ENCODE assay signal across 9 cellular contexts in genomic region chr19:48614436-48615144, GRCh38. TPM values are rescaled to one million over a fixed set of nuclear protein-coding genes. Genes with fewer than 3 reads are reported as not detected.
DNase-seq lines count a peak whose midpoint lies in the region; ATAC-seq and FAIRE-seq lines count a peak whose summit lies in the region.
"Had no signal": no experiment of that assay in that cellular context is flagged by ENCODE, and none has a peak within 500 bp of the region (broad histone marks: within the 10 kb centered on the region; RNA-seq: fewer than 3 reads in every experiment).

Gene FAM83E, minus strand, starts transcription at chr19:48615076. Its CDS starts 1,704 bp downstream, at chr19:48613372.

- no peaks in the 10 kb centered on the region for H3K27me3 ChIP-seq in HUES64 (ENCODE audit: insufficient read depth, low read length)

- peaks cover 48% of the 10 kb centered on the region for H3K36me3 Mint-ChIP-seq in activated naive CD8-positive, alpha-beta T cell treated with anti-CD3 and anti-CD28 coated beads, Interleukin-2, amount 50 U/mL, for 24 hours (ENCODE audit: low read depth)
- H3K36me3 Mint-ChIP-seq in naive B cell: no peaks in the 10 kb centered on the region

- H3K9me3 Mint-ChIP-seq in activated naive CD8-positive, alpha-beta T cell treated with anti-CD3 and anti-CD28 coated beads, Interleukin-2, amount 50 U/mL, for 24 hours: no peaks in the 10 kb centered on the region
- H3K9me3 Mint-ChIP-seq in naive B cell: no peaks in the 10 kb centered on the region

- H3K27ac Mint-ChIP-seq in activated naive CD8-positive, alpha-beta T cell treated with anti-CD3 and anti-CD28 coated beads, Interleukin-2, amount 50 U/mL, for 24 hours: peak within 1 kb of the TSS; percentile 70
- peak within 1 kb of the TSS in 5 of 6 donors; percentile 70 to 88 (median 73) for H3K27ac Mint-ChIP-seq in naive B cell

- no peak for ATAC-seq in activated naive CD8-positive, alpha-beta T cell treated with anti-CD3 and anti-CD28 coated beads, Interleukin-2, amount 50 U/mL, for 24 hours
- ATAC-seq in naive B cell (ENCODE audit: low read depth in 2 of 2): no peak
- no peak for ATAC-seq in sciatic nerve

- H3K4me3 Mint-ChIP-seq in activated naive CD8-positive, alpha-beta T cell treated with anti-CD3 and anti-CD28 coated beads, Interleukin-2, amount 50 U/mL, for 24 hours: peak within 1 kb of the TSS; percentile 98
- peak within 1 kb of the TSS in 6 of 8 donors; percentile 15 to 73 (median 52) for H3K4me3 Mint-ChIP-seq in naive B cell

- peaks cover 33% of the 10 kb centered on the region for H3K4me1 ChIP-seq in HUES64 (ENCODE audit: insufficient read depth, low read length)

- H3K27ac ChIP-seq in HUES64 (ENCODE audit: low read depth, low read length): peak within 1 kb of the TSS; percentile 99

- no peaks in the 10 kb centered on the region for H3K9me3 ChIP-seq in HUES64 (ENCODE audit: insufficient read depth, low read depth, low read length)

- H3K4me1 Mint-ChIP-seq in activated naive CD8-positive, alpha-beta T cell treated with anti-CD3 and anti-CD28 coated beads, Interleukin-2, amount 50 U/mL, for 24 hours: peaks cover 33% of the 10 kb centered on the region
- peaks cover 33 to 36% (median 34%) of the 10 kb centered on the region in 3 donors for H3K4me1 Mint-ChIP-seq in naive B cell

- H3K9ac ChIP-seq in HUES64 (ENCODE audit: low read depth, low read length): peak within 1 kb of the TSS; percentile 84

- no peaks in the 10 kb centered on the region for H3K27me3 Mint-ChIP-seq in activated naive CD8-positive, alpha-beta T cell treated with anti-CD3 and anti-CD28 coated beads, Interleukin-2, amount 50 U/mL, for 24 hours
- H3K27me3 Mint-ChIP-seq in naive B cell: no peaks in the 10 kb centered on the region

- DNase-seq in DMS153 (lab: John Stamatoyannopoulos, UW) (peak; percentile 94), naive B cell (no peak), sciatic nerve (ENCODE audit: low spot score) (no peak), HTR-8/SVneo (ENCODE audit: insufficient read length, low spot score) (no peak), SKM-1 (lab: John Stamatoyannopoulos, UW; ENCODE audit: unreplicated experiment) (no peak)
- DNase-seq in activated naive CD8-positive, alpha-beta T cell treated with anti-CD3 and anti-CD28 coated beads, Interleukin-2, amount 50 U/mL, for 24 hours: no peak
- DNase-seq in activated CD8-positive, alpha-beta memory T cell treated with anti-CD3 and anti-CD28 coated beads, Interleukin-2, amount 50 U/mL, for 4 hours: no peak

- H3K36me3 ChIP-seq in HUES64 (ENCODE audit: insufficient read depth, low read length): peaks cover 35% of the 10 kb centered on the region

- H3K4me3 ChIP-seq in HUES64 (ENCODE audit: low read length): peak within 1 kb of the TSS; percentile 38

- intact Hi-C loops in sciatic nerve (cut with DNase I): no loop called here

- no peak for FAIRE-seq in HTR-8/SVneo (lab: Jason Lieb, UNC)

- WGBS in HUES64: 30% methylated on average over 29 of the region's 29 CpGs

RNA-seq across cellular contexts. Expression of gene FAM83E, which starts in this region (rescaled TPM):
- polyA plus RNA-seq in HUES64 (2013, experiment 1 of 2): 1.1 TPM
- polyA plus RNA-seq in HUES64 (2013, experiment 2 of 2): 1.3 TPM
- polyA plus RNA-seq in naive B cell (ENCODE audit: low read depth in 6 of 6): under 1 TPM in 1 of 6 donors, not detected in 5; 0.18 TPM
- not detected for total RNA-seq in sciatic nerve
- total RNA-seq: subcutaneous adipose tissue had no signal
